Comparison of ENCODE assay signal across 2 cellular contexts in the genomic region with DNA sequence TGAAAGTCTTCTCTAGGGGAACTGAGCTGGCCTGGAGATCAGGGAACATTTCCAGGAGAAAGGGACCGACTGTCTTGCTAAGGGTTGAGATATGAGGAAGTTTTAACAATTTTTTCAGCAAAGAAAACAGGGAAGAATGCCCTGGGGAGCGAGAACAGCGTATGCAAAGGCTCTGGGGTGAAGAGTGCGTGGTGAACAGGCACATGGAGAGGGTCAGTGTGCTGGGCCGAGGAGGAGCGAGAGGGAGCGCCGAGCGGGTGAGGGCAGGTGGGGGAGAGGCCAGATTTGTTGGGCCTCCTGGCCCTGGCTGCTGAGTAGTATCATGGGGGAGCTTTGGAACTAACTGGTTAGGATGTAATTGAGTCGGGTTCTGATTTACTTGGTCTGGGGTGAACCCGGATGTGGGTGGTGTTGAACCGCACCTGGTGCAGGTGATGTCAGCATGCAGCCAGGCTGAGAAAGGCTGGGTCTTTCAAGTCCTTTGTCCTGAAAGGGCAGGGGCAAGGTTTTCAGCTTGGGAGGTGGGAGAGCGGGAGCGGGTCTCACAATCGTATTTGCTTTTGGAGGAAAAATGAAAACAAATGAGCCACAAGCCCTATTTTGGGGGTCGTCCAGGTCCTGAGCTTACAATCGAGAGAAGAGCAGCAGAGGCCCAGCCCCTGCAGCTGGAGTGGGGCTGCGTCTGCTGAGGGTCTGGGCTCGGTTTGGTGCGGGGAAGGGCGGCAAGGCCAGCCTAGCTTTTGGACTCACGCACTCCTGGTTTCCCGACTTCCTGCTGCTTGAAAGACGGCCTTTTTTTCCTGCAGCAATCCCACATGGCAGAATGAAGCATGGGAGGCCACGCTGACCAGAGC.
TF ChIP-seq lines count a peak whose summit lies in the region.

No MANE protein-coding gene starts in this region.

TF ChIP-seq in HEK293, 187 proteins besides CTCF, POLR2A, EP300 and RAD21:
- TF ChIP-seq ZNF623 (tag by site-specific recombination; IDR thresholded peaks at IDR 0.05) (peak; percentile 30; the same call in 1 of the 2 replicates), PRDM1 (tag by site-specific recombination; IDR thresholded peaks at IDR 0.05) (no peak), ZNF302 (tag by site-specific recombination; IDR thresholded peaks at IDR 0.05; ENCODE audit: low read depth) (no peak), ZBTB20 (tag by site-specific recombination; IDR thresholded peaks at IDR 0.05) (no peak)
- TF ChIP-seq, protein P1, sequence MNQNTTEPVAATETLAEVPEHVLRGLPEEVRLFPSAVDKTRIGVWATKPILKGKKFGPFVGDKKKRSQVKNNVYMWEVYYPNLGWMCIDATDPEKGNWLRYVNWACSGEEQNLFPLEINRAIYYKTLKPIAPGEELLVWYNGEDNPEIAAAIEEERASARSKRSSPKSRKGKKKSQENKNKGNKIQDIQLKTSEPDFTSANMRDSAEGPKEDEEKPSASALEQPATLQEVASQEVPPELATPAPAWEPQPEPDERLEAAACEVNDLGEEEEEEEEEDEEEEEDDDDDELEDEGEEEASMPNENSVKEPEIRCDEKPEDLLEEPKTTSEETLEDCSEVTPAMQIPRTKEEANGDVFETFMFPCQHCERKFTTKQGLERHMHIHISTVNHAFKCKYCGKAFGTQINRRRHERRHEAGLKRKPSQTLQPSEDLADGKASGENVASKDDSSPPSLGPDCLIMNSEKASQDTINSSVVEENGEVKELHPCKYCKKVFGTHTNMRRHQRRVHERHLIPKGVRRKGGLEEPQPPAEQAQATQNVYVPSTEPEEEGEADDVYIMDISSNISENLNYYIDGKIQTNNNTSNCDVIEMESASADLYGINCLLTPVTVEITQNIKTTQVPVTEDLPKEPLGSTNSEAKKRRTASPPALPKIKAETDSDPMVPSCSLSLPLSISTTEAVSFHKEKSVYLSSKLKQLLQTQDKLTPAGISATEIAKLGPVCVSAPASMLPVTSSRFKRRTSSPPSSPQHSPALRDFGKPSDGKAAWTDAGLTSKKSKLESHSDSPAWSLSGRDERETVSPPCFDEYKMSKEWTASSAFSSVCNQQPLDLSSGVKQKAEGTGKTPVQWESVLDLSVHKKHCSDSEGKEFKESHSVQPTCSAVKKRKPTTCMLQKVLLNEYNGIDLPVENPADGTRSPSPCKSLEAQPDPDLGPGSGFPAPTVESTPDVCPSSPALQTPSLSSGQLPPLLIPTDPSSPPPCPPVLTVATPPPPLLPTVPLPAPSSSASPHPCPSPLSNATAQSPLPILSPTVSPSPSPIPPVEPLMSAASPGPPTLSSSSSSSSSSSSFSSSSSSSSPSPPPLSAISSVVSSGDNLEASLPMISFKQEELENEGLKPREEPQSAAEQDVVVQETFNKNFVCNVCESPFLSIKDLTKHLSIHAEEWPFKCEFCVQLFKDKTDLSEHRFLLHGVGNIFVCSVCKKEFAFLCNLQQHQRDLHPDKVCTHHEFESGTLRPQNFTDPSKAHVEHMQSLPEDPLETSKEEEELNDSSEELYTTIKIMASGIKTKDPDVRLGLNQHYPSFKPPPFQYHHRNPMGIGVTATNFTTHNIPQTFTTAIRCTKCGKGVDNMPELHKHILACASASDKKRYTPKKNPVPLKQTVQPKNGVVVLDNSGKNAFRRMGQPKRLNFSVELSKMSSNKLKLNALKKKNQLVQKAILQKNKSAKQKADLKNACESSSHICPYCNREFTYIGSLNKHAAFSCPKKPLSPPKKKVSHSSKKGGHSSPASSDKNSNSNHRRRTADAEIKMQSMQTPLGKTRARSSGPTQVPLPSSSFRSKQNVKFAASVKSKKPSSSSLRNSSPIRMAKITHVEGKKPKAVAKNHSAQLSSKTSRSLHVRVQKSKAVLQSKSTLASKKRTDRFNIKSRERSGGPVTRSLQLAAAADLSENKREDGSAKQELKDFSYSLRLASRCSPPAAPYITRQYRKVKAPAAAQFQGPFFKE (tag by site-specific recombination; IDR thresholded peaks at IDR 0.05; ENCODE audit: borderline replicate concordance): no peak
TF ChIP-seq in HEK293: peak in this region for 1.

TF ChIP-seq in liver, 16 proteins besides CTCF, POLR2A, EP300 and RAD21:
- TF ChIP-seq YY1 (IDR thresholded peaks at IDR 0.05) (no peak), HNF4G (IDR thresholded peaks at IDR 0.05) (no peak), SP1 (IDR thresholded peaks at IDR 0.05) (no peak), HNF4A (conservative IDR thresholded peaks at IDR 0.05) (no peak), FOXA2 (IDR thresholded peaks at IDR 0.05) (no peak), NR2F2 (IDR thresholded peaks at IDR 0.05) (no peak), JUND (IDR thresholded peaks at IDR 0.05) (no peak), FOXA1 (IDR thresholded peaks at IDR 0.05) (no peak), GABPA (IDR thresholded peaks at IDR 0.05 in 1 of 2, conservative IDR thresholded peaks at IDR 0.05 in 1 of 2) (no peak), EGR1 (IDR thresholded peaks at IDR 0.05; ENCODE audit: low read depth in 2 of 2) (no peak), RXRA (IDR thresholded peaks at IDR 0.05) (no peak), TAF1 (conservative IDR thresholded peaks at IDR 0.05) (no peak)
- TF ChIP-seq, protein P2, sequence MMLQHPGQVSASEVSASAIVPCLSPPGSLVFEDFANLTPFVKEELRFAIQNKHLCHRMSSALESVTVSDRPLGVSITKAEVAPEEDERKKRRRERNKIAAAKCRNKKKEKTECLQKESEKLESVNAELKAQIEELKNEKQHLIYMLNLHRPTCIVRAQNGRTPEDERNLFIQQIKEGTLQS (IDR thresholded peaks at IDR 0.05): no peak
- TF ChIP-seq, protein P3, sequence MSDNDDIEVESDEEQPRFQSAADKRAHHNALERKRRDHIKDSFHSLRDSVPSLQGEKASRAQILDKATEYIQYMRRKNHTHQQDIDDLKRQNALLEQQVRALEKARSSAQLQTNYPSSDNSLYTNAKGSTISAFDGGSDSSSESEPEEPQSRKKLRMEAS (IDR thresholded peaks at IDR 0.05): no peak
- TF ChIP-seq, protein P4, sequence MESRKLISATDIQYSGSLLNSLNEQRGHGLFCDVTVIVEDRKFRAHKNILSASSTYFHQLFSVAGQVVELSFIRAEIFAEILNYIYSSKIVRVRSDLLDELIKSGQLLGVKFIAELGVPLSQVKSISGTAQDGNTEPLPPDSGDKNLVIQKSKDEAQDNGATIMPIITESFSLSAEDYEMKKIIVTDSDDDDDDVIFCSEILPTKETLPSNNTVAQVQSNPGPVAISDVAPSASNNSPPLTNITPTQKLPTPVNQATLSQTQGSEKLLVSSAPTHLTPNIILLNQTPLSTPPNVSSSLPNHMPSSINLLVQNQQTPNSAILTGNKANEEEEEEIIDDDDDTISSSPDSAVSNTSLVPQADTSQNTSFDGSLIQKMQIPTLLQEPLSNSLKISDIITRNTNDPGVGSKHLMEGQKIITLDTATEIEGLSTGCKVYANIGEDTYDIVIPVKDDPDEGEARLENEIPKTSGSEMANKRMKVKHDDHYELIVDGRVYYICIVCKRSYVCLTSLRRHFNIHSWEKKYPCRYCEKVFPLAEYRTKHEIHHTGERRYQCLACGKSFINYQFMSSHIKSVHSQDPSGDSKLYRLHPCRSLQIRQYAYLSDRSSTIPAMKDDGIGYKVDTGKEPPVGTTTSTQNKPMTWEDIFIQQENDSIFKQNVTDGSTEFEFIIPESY (IDR thresholded peaks at IDR 0.05): no peak
- TF ChIP-seq, protein P5, sequence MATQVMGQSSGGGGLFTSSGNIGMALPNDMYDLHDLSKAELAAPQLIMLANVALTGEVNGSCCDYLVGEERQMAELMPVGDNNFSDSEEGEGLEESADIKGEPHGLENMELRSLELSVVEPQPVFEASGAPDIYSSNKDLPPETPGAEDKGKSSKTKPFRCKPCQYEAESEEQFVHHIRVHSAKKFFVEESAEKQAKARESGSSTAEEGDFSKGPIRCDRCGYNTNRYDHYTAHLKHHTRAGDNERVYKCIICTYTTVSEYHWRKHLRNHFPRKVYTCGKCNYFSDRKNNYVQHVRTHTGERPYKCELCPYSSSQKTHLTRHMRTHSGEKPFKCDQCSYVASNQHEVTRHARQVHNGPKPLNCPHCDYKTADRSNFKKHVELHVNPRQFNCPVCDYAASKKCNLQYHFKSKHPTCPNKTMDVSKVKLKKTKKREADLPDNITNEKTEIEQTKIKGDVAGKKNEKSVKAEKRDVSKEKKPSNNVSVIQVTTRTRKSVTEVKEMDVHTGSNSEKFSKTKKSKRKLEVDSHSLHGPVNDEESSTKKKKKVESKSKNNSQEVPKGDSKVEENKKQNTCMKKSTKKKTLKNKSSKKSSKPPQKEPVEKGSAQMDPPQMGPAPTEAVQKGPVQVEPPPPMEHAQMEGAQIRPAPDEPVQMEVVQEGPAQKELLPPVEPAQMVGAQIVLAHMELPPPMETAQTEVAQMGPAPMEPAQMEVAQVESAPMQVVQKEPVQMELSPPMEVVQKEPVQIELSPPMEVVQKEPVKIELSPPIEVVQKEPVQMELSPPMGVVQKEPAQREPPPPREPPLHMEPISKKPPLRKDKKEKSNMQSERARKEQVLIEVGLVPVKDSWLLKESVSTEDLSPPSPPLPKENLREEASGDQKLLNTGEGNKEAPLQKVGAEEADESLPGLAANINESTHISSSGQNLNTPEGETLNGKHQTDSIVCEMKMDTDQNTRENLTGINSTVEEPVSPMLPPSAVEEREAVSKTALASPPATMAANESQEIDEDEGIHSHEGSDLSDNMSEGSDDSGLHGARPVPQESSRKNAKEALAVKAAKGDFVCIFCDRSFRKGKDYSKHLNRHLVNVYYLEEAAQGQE (IDR thresholded peaks at IDR 0.05): no peak
